Comparison of ENCODE assay signal across 15 cellular contexts in genomic region chr4:156242390-156242789, GRCh38.
A peak's percentile ranks its signal among the peaks of the same experiment; 100 is the strongest.
DNase-seq lines count a peak whose midpoint lies in the region; TF ChIP-seq lines count a peak whose summit lies in the region.
"Had no signal": no experiment of that assay in that cellular context is flagged by ENCODE, and none has a peak within 500 bp of the region (broad histone marks: within the 10 kb centered on the region; RNA-seq: fewer than 3 reads in every experiment).

No MANE protein-coding gene starts in this region.

- H3K36me3 Mint-ChIP-seq in T-helper 2 cell treated with Interferon-gamma antibody and Interleukin-4, amounts not matched to agents 5 μg/mL and 100 μg/mL, for 36 hours (ENCODE audit: low read depth): no peaks in the 10 kb centered on the region

- DNase-seq in NCI-H2171 treated with DMSO at 0.1 percent for 48 hours (lab: John Stamatoyannopoulos, UW) (peak; percentile 5), NCI-H2171 (lab: John Stamatoyannopoulos, UW) (no peak), astrocyte of the spinal cord (ENCODE audit: low read depth, low spot score) (peak; percentile 7), myocyte (ENCODE audit: low read depth) (peak; percentile 93), SHP77 (lab: John Stamatoyannopoulos, UW) (no peak), LoVo (ENCODE audit: low spot score) (no peak), NAMALWA (ENCODE audit: low spot score) (no peak)
- DNase-seq in T-helper 2 cell treated with Interferon-gamma antibody and Interleukin-4, amounts not matched to agents 5 μg/mL and 100 μg/mL, for 36 hours (ENCODE audit: low spot score): no peak
- DNase-seq: DMS79 treated with DMSO at 0.1 percent for 48 hours, GOT3, Kasumi-1, NCI-H187 treated with DMSO at 0.1 percent for 48 hours, NCI-H446 treated with DMSO at 0.1 percent for 48 hours, Right ventricle myocardium superior, SK-N-SH had no signal

- no peaks in the 10 kb centered on the region for H3K4me1 Mint-ChIP-seq in T-helper 2 cell treated with Interferon-gamma antibody and Interleukin-4, amounts not matched to agents 5 μg/mL and 100 μg/mL, for 36 hours (ENCODE audit: low read depth)

- H3K4me3 Mint-ChIP-seq in T-helper 2 cell treated with Interferon-gamma antibody and Interleukin-4, amounts not matched to agents 5 μg/mL and 100 μg/mL, for 36 hours: no peak overlapping the region

- in situ Hi-C loops in astrocyte of the spinal cord (cut with HindIII; ENCODE audit: low sequenced_read_pairs): no loop called here

- no peaks in the 10 kb centered on the region for H3K27me3 Mint-ChIP-seq in T-helper 2 cell treated with Interferon-gamma antibody and Interleukin-4, amounts not matched to agents 5 μg/mL and 100 μg/mL, for 36 hours (ENCODE audit: low read depth)

- H3K27ac Mint-ChIP-seq in T-helper 2 cell treated with Interferon-gamma antibody and Interleukin-4, amounts not matched to agents 5 μg/mL and 100 μg/mL, for 36 hours: no peak overlapping the region

- H3K4me3 ChIP-seq in astrocyte of the spinal cord (ENCODE audit: low read depth, low read length): no peak overlapping the region

- H3K9me3 Mint-ChIP-seq in T-helper 2 cell treated with Interferon-gamma antibody and Interleukin-4, amounts not matched to agents 5 μg/mL and 100 μg/mL, for 36 hours: no peaks in the 10 kb centered on the region

- no peak for TF ChIP-seq CTCF in astrocyte of the spinal cord (IDR thresholded peaks at IDR 0.05; ENCODE audit: low read depth, low read length)

Comparison
In these comparisons a context has a peak if more than half of its experiments do, and no peak if none do; other contexts are left out.
1. DNase-seq: peak in NCI-H2171 treated with DMSO at 0.1 percent for 48 hours (single experiment), astrocyte of the spinal cord (single experiment) and myocyte (single experiment); none in NCI-H2171 (single experiment), SHP77 (0 of 2), LoVo (single experiment), NAMALWA (single experiment) and T-helper 2 cell treated with Interferon-gamma antibody and Interleukin-4, amounts not matched to agents 5 μg/mL and 100 μg/mL, for 36 hours (single experiment).